In the genomic region with DNA sequence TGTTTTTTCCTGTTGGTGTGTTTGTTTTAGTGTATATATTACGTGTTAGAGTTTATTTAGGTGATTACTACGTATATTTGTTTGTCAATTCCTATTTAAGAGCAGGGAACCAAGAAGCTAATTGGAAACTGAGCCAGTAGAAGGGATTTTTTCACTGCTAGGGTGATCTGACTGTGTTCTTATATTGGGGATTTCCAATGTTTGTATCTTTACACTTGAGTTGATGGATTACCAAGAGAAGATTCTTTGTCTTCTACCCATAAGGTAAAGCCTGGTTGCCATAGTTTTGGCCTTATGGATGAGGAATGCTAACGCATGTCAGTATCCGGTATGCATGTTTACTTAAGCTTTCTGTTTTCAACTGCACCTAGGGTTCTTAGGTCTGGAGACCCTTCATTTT, we compare ENCODE assay signal across 19 cellular contexts. TPM values are rescaled to one million over a fixed set of nuclear protein-coding genes. Genes with fewer than 3 reads are reported as not detected.
DNase-seq lines count a peak whose midpoint lies in the region; ATAC-seq and TF ChIP-seq lines count a peak whose summit lies in the region.
"Had no signal": no experiment of that assay in that cellular context is flagged by ENCODE, and none has a peak within 500 bp of the region (broad histone marks: within the 10 kb centered on the region; RNA-seq: fewer than 3 reads in every experiment).

No MANE protein-coding gene starts in this region.

- no peaks in the 10 kb centered on the region for H3F3A ChIP-seq in PC-3 (ENCODE audit: low read length, unreplicated experiment)

- H3K4me2 ChIP-seq in PC-3 (ENCODE audit: low read length) = no peak overlapping the region
- H3K4me2 ChIP-seq: SK-N-SH had no signal

- no peak overlapping the region for H3K9ac ChIP-seq in PC-3 (ENCODE audit: low read length)
- H3K9ac ChIP-seq: SK-N-SH had no signal

- no peak overlapping the region for H3K4me3 ChIP-seq in PC-3 (ENCODE audit: low read length)
- no peak overlapping the region for H3K4me3 ChIP-seq in suprapubic skin
- H3K4me3 ChIP-seq in foreskin fibroblast (ENCODE audit: low read depth in 1 of 2, low read length in 2 of 2) = no peak overlapping the region
- H3K4me3 ChIP-seq: Peyer's patch had no signal

- peak in 1 of 2 donors; percentile 35 for ATAC-seq in activated T-cell treated with anti-CD3 and anti-CD28 coated beads, Interleukin-2, amount 50 U/mL, for 72 hours (replicated peaks in 1 of 2)
- no peak for ATAC-seq in activated T-cell treated with anti-CD3 and anti-CD28 coated beads, Interleukin-2, amount 50 U/mL, for 4 hours
- ATAC-seq in HG02610 (IDR thresholded peaks at IDR 0.05; ENCODE audit: unreplicated experiment) = peak; percentile 71
- no peak for ATAC-seq in PC-3
- ATAC-seq in GM18505 (IDR thresholded peaks at IDR 0.05; ENCODE audit: unreplicated experiment) = no peak
- ATAC-seq: HCT116 had no signal

- H3K27ac ChIP-seq in cingulate gyrus (ENCODE audit: low read depth, low read length) (peak overlapping the region; percentile 0), PC-3 (ENCODE audit: low read length) (no peak overlapping the region), suprapubic skin (no peak overlapping the region)
- H3K27ac ChIP-seq: HL-60, Peyer's patch had no signal

- peak overlapping the region in 1 of 2 donors; percentile 54 for H3K4me3 Mint-ChIP-seq in activated T-cell treated with anti-CD3 and anti-CD28 coated beads, Interleukin-2, amount 50 U/mL, for 72 hours
- H3K4me3 Mint-ChIP-seq in activated T-cell treated with anti-CD3 and anti-CD28 coated beads, Interleukin-2, amount 50 U/mL, for 4 hours = no peak overlapping the region

- H3K9me2 ChIP-seq in PC-3 (replicated peaks; ENCODE audit: low read length) = no peaks in the 10 kb centered on the region
- H3K9me2 ChIP-seq: SK-N-SH had no signal

- H3K4me1 ChIP-seq in PC-3 (ENCODE audit: insufficient read depth, low read length) (peaks cover 18% of the 10 kb centered on the region), suprapubic skin (peaks cover 36% of the 10 kb centered on the region)

- CTCF ChIA-PET in PC-3 (lab: Charles Lee) = no interaction called here

- H3K36me3 Mint-ChIP-seq in activated T-cell treated with anti-CD3 and anti-CD28 coated beads, Interleukin-2, amount 50 U/mL, for 72 hours (ENCODE audit: insufficient read depth in 2 of 2) = peaks cover 4% of the 10 kb centered on the region in 2 donors
- H3K36me3 Mint-ChIP-seq in activated T-cell treated with anti-CD3 and anti-CD28 coated beads, Interleukin-2, amount 50 U/mL, for 4 hours (ENCODE audit: insufficient read depth) = peaks cover 31% of the 10 kb centered on the region

- TF ChIP-seq POLR2A in GM18505 (IDR thresholded peaks at IDR 0.05; ENCODE audit: borderline replicate concordance, extremely low read depth, insufficient read depth, insufficient read length) = no peak
- TF ChIP-seq POLR2A in suprapubic skin (IDR thresholded peaks at IDR 0.05) = no peak

- no peak overlapping the region for H2AFZ ChIP-seq in PC-3 (ENCODE audit: low read length)

- no peaks in the 10 kb centered on the region for H4K20me1 ChIP-seq in PC-3 (ENCODE audit: low read length)

- H3K27me3 ChIP-seq in PC-3 (ENCODE audit: low read length) (no peaks in the 10 kb centered on the region), suprapubic skin (no peaks in the 10 kb centered on the region)
- H3K27me3 ChIP-seq: Peyer's patch had no signal

- 98% methylated on average over 4 of the region's 4 CpGs for WGBS in suprapubic skin

- POLR2A ChIA-PET in PC-3 (lab: Charles Lee; ENCODE audit: unreplicated experiment) = no interaction called here

- H3K79me2 ChIP-seq in PC-3 (ENCODE audit: low read length) = no peaks in the 10 kb centered on the region

- no peaks in the 10 kb centered on the region for H3K9me3 ChIP-seq in PC-3 (ENCODE audit: low read length)
- H3K9me3 ChIP-seq in suprapubic skin = no peaks in the 10 kb centered on the region
- H3K9me3 ChIP-seq: Peyer's patch, SK-N-SH had no signal

- no peaks in the 10 kb centered on the region for H3K27me3 Mint-ChIP-seq in activated T-cell treated with anti-CD3 and anti-CD28 coated beads, Interleukin-2, amount 50 U/mL, for 72 hours (ENCODE audit: low read depth)
- no peaks in the 10 kb centered on the region for H3K27me3 Mint-ChIP-seq in activated T-cell treated with anti-CD3 and anti-CD28 coated beads, Interleukin-2, amount 50 U/mL, for 4 hours (ENCODE audit: low read depth)

- peak overlapping the region; percentile 74 for H3K27ac Mint-ChIP-seq in activated T-cell treated with anti-CD3 and anti-CD28 coated beads, Interleukin-2, amount 50 U/mL, for 72 hours

- intact Hi-C loops in PC-3 (cut with micrococcal nuclease) = no loop called here

- BruUV-seq in PC-3 (replicated peaks; lab: Mats Ljungman, UMichigan) = no TSS peak

- H3K4me1 Mint-ChIP-seq in activated T-cell treated with anti-CD3 and anti-CD28 coated beads, Interleukin-2, amount 50 U/mL, for 72 hours (ENCODE audit: low read depth) = peaks cover 42% of the 10 kb centered on the region
- H3K4me1 Mint-ChIP-seq in activated T-cell treated with anti-CD3 and anti-CD28 coated beads, Interleukin-2, amount 50 U/mL, for 4 hours (ENCODE audit: low read depth) = peaks cover 32% of the 10 kb centered on the region

- no peaks in the 10 kb centered on the region; the same call in 1 of the 2 replicates for H3K36me3 ChIP-seq in PC-3 (ENCODE audit: low read depth, low read length)
- H3K36me3 ChIP-seq in suprapubic skin = peaks cover 5% of the 10 kb centered on the region
- H3K36me3 ChIP-seq: Peyer's patch had no signal

- H3K9me3 Mint-ChIP-seq in activated T-cell treated with anti-CD3 and anti-CD28 coated beads, Interleukin-2, amount 50 U/mL, for 72 hours = no peaks in the 10 kb centered on the region
- no peaks in the 10 kb centered on the region for H3K9me3 Mint-ChIP-seq in activated T-cell treated with anti-CD3 and anti-CD28 coated beads, Interleukin-2, amount 50 U/mL, for 4 hours

- no peak for DNase-seq in activated T-cell treated with anti-CD3 and anti-CD28 coated beads, Interleukin-2, amount 50 U/mL, for 72 hours
- DNase-seq in activated T-cell treated with anti-CD3 and anti-CD28 coated beads, Interleukin-2, amount 50 U/mL, for 4 hours = no peak
- no peak for DNase-seq in PC-3
- DNase-seq in suprapubic skin (ENCODE audit: low spot score in 2 of 2) = no peak
- DNase-seq in foreskin fibroblast = no peak
- DNase-seq: C1 segment of cervical spinal cord, KBM-7, NCI-H1048, NCI-H1694, NCI-H446, NCI-H82, Peyer's patch, Right ventricle myocardium superior, SK-N-SH had no signal

- TF ChIP-seq CTCF in PC-3 (conservative IDR thresholded peaks at IDR 0.05; ENCODE audit: low read depth, low read length) (no peak), suprapubic skin (IDR thresholded peaks at IDR 0.05) (no peak), foreskin fibroblast (IDR thresholded peaks at IDR 0.05; ENCODE audit: low read depth, low read length) (no peak)

- TF ChIP-seq EP300 in suprapubic skin (IDR thresholded peaks at IDR 0.05) = no peak

RNA-seq across cellular contexts. Expression of gene SIK2, which starts 35.6 kb away (rescaled TPM):
- total RNA-seq in activated T-cell treated with anti-CD3 and anti-CD28 coated beads, Interleukin-2, amount 50 U/mL, for 72 hours = 1 to 10 TPM; 9.4 to 9.9 TPM
- total RNA-seq in activated T-cell treated with anti-CD3 and anti-CD28 coated beads, Interleukin-2, amount 50 U/mL, for 4 hours = 1 to 10 TPM; 5.9 to 8.3 (median 6.7) TPM
- total RNA-seq in PC-3 (2014; rRNA removed) = 8.6 and 9.0 TPM in 2 replicates
- total RNA-seq in suprapubic skin = 10 to 100 TPM; 13.9 to 29.0 (median 25.1) TPM
